Comparison of ENCODE assay signal across 1 cellular context in genomic region chr20:37329481-37330165, GRCh38.
TF ChIP-seq lines count a peak whose summit lies in the region.

No MANE protein-coding gene starts in this region.

TF ChIP-seq in K562, 482 proteins besides CTCF, POLR2A, EP300 and RAD21:
- TF ChIP-seq HDAC2 (IDR thresholded peaks at IDR 0.05) (peak; percentile 65), SMARCB1 (IDR thresholded peaks at IDR 0.05; ENCODE audit: insufficient read length, low read depth) (no peak), RBM25 (IDR thresholded peaks at IDR 0.05; ENCODE audit: low read depth, low read length, severe bottlenecking) (peak; percentile 75), RCOR1 (IDR thresholded peaks at IDR 0.05; ENCODE audit: borderline replicate concordance in 1 of 2, low read depth in 2 of 2, low read length in 2 of 2) (0 out of 4 replicates have a peak, but pooled peaks of 1 of the 2 experiments have one; percentile 30), POLR2AphosphoS5 (IDR thresholded peaks at IDR 0.05; ENCODE audit: control insufficient read depth, insufficient read depth, low read depth, low read length) (no peak), KLF10 (CRISPR knock-in tag; IDR thresholded peaks at IDR 0.05) (no peak), BHLHE40 (IDR thresholded peaks at IDR 0.05; ENCODE audit: low read length) (peak; percentile 75), LCOR (CRISPR knock-in tag; IDR thresholded peaks at IDR 0.05) (no peak), RAD51 (IDR thresholded peaks at IDR 0.05; ENCODE audit: borderline replicate concordance, low read depth) (peak; percentile 45; the same call in 1 of the 2 replicates), KDM4B (IDR thresholded peaks at IDR 0.05; ENCODE audit: borderline replicate concordance in 2 of 2, low read depth in 1 of 2) (no peak), PHF20 (IDR thresholded peaks at IDR 0.05; ENCODE audit: partially characterized antibody) (no peak), MAFK (IDR thresholded peaks at IDR 0.05; ENCODE audit: low read length) (no peak), CBFB (CRISPR knock-in tag; IDR thresholded peaks at IDR 0.05) (no peak), BCOR (IDR thresholded peaks at IDR 0.05) (peak; percentile 92), KLF6 (CRISPR knock-in tag; IDR thresholded peaks at IDR 0.05; ENCODE audit: borderline replicate concordance) (no peak), GABPB1 (CRISPR knock-in tag; IDR thresholded peaks at IDR 0.05) (no peak), ADNP (tag; IDR thresholded peaks at IDR 0.05) (peak; percentile 61; the same call in 1 of the 2 replicates), TFE3 (CRISPR knock-in tag; IDR thresholded peaks at IDR 0.05) (peak; percentile 47), TBP (optimal IDR thresholded peaks at IDR 0.05; ENCODE audit: low read depth, low read length) (peak; percentile 34), KHSRP (IDR thresholded peaks at IDR 0.05) (no peak), USF2 (CRISPR knock-in tag; IDR thresholded peaks at IDR 0.05) (0 out of 2 replicates have a peak, but pooled peaks have one; percentile 25), TOE1 (IDR thresholded peaks at IDR 0.05; ENCODE audit: borderline replicate concordance) (peak; percentile 57; the same call in 1 of the 2 replicates), TOE1 (CRISPR knock-in tag; IDR thresholded peaks at IDR 0.05; ENCODE audit: borderline replicate concordance, low read depth) (no peak), HDAC1 (IDR thresholded peaks at IDR 0.05) (0 out of 4 replicates have a peak, but pooled peaks of 1 of the 2 experiments have one; percentile 8), KDM1A (IDR thresholded peaks at IDR 0.05) (peak; percentile 45 to 66; a peak in 2 of 4 replicates)
